In genomic region chr6:11207199-11207968, GRCh38 we compare ENCODE assay signal across 1 cellular context.
TF ChIP-seq lines count a peak whose summit lies in the region.

No MANE protein-coding gene starts in this region.

TF ChIP-seq in IMR-90, 13 proteins besides CTCF, POLR2A, EP300 and RAD21 (continued from another document):
- TF ChIP-seq CHD1 (IDR thresholded peaks at IDR 0.05; ENCODE audit: low read depth, low read length) = no peak
- no peak for TF ChIP-seq RFX5 (IDR thresholded peaks at IDR 0.05; ENCODE audit: low read depth, low read length)
- peak; percentile 39 for TF ChIP-seq NFE2L2 (IDR thresholded peaks at IDR 0.05; ENCODE audit: low read depth, low read length)
- peak; percentile 81 for TF ChIP-seq MAFK (IDR thresholded peaks at IDR 0.05; ENCODE audit: low read depth, low read length)
